In the genomic region with DNA sequence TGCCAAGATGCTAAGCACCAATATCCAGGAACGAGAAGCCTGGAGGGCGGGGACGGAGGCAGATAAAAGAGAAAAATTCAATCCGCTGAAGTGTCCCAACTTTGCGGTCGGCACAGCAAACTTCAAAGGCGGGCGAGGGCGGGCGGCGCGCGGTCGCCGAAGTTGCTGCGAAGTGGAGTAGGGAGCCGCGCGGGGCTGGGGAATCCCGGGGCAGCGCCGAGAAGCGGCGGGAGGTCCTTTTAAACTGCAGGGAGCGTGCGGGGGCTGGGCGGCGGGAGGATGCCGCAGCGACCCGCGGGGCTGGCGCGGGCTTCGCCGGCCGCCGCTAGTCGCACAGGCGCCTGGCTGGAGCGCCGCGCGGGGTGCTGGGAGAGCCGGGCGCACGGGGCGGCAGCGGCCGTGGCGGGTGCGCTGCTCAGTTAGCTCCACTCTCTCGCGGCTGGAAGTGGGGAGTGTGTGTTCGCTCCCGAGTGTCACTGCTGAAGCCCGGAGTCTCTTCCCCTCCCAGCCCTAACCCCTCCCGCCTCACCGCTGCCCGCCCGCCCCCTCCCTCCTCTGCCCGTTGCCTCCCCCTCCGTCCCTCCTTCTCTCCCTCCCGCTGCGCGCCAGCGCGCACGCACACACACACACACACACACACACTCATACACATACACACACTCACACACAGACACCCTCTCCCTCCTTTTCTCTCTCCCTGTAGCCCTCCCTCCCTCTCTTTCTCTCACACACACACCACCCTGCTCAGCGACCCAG, we compare ENCODE assay signal across 8 cellular contexts. TPM values are rescaled to one million over a fixed set of nuclear protein-coding genes. Genes with fewer than 3 reads are reported as not detected.
DNase-seq lines count a peak whose midpoint lies in the region; ATAC-seq lines count a peak whose summit lies in the region.

A gene with protein sequence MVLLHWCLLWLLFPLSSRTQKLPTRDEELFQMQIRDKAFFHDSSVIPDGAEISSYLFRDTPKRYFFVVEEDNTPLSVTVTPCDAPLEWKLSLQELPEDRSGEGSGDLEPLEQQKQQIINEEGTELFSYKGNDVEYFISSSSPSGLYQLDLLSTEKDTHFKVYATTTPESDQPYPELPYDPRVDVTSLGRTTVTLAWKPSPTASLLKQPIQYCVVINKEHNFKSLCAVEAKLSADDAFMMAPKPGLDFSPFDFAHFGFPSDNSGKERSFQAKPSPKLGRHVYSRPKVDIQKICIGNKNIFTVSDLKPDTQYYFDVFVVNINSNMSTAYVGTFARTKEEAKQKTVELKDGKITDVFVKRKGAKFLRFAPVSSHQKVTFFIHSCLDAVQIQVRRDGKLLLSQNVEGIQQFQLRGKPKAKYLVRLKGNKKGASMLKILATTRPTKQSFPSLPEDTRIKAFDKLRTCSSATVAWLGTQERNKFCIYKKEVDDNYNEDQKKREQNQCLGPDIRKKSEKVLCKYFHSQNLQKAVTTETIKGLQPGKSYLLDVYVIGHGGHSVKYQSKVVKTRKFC (minus strand): TSS at position 456 of the 756 bp plus-strand sequence. CDS start 26,698 bp downstream, outside the sequence.

- POLR2A ChIA-PET in activated CD4-positive, alpha-beta T cell treated with anti-CD3 and anti-CD28 coated beads, Interleukin-2, amount 10 ng/mL, durations not matched to agents 7 days and 5 days (lab: Charles Lee): no interaction called here

- no peaks in the 10 kb centered on the region for H3K9me3 ChIP-seq in mesodermal cell (ENCODE audit: control insufficient read depth, low read length)

- peaks cover 22% of the 10 kb centered on the region for H3K4me1 Mint-ChIP-seq in activated CD4-positive, alpha-beta T cell treated with anti-CD3 and anti-CD28 coated beads, Interleukin-2, amount 10 ng/mL, durations not matched to agents 7 days and 5 days
- H3K4me1 Mint-ChIP-seq in effector memory CD8-positive, alpha-beta T cell (ENCODE audit: low read depth in 2 of 2): peaks cover 18% of the 10 kb centered on the region in 2 donors
- peaks cover 13 to 17% of the 10 kb centered on the region in 2 donors for H3K4me1 Mint-ChIP-seq in stimulated activated naive B cell treated with anti-CD40 and anti-IgM and Interleukin-4, amounts not matched to agents 10 μg/mL and 1 μg/mL and 100 μg/mL, for 72 hours

- H3K9me3 Mint-ChIP-seq in activated CD4-positive, alpha-beta T cell treated with anti-CD3 and anti-CD28 coated beads, Interleukin-2, amount 10 ng/mL, durations not matched to agents 7 days and 5 days: no peaks in the 10 kb centered on the region
- no peaks in the 10 kb centered on the region for H3K9me3 Mint-ChIP-seq in effector memory CD8-positive, alpha-beta T cell
- H3K9me3 Mint-ChIP-seq in stimulated activated naive B cell treated with anti-CD40 and anti-IgM and Interleukin-4, amounts not matched to agents 10 μg/mL and 1 μg/mL and 100 μg/mL, for 72 hours: no peaks in the 10 kb centered on the region

- 1 to 2% methylated on average over 31 to 53 of the region's 70 CpGs for WGBS in mesodermal cell (ENCODE audit: insufficient coverage in 2 of 2), 2 experiments

- no peaks in the 10 kb centered on the region for H3K36me3 ChIP-seq in mesodermal cell (ENCODE audit: control insufficient read depth, insufficient read depth, low read length)

- CTCF ChIA-PET in activated CD4-positive, alpha-beta T cell treated with anti-CD3 and anti-CD28 coated beads, Interleukin-2, amount 10 ng/mL, durations not matched to agents 7 days and 5 days (lab: Charles Lee): interaction anchor here (0.6 to 1.7 kb wide), 3 partner anchors 19 to 236 kb away, joined by 3 to 4 read pairs (median 3); no protein-coding TSS in a partner anchor

- no peak within 1 kb of the TSS for H3K27ac Mint-ChIP-seq in activated CD4-positive, alpha-beta T cell treated with anti-CD3 and anti-CD28 coated beads, Interleukin-2, amount 10 ng/mL, durations not matched to agents 7 days and 5 days
- peak within 1 kb of the TSS in 1 of 2 donors; percentile 68 for H3K27ac Mint-ChIP-seq in effector memory CD8-positive, alpha-beta T cell
- peak within 1 kb of the TSS; percentile 65 for H3K27ac Mint-ChIP-seq in stimulated activated naive B cell treated with anti-CD40 and anti-IgM and Interleukin-4, amounts not matched to agents 10 μg/mL and 1 μg/mL and 100 μg/mL, for 72 hours

- peak within 1 kb of the TSS; percentile 75 for H3K4me3 Mint-ChIP-seq in activated CD4-positive, alpha-beta T cell treated with anti-CD3 and anti-CD28 coated beads, Interleukin-2, amount 10 ng/mL, durations not matched to agents 7 days and 5 days
- peak within 1 kb of the TSS; percentile 86 to 89 for H3K4me3 Mint-ChIP-seq in effector memory CD8-positive, alpha-beta T cell
- H3K4me3 Mint-ChIP-seq in stimulated activated naive B cell treated with anti-CD40 and anti-IgM and Interleukin-4, amounts not matched to agents 10 μg/mL and 1 μg/mL and 100 μg/mL, for 72 hours: peak within 1 kb of the TSS; percentile 69 to 76

- ATAC-seq in effector memory CD8-positive, alpha-beta T cell (replicated peaks): peak; percentile 70
- ATAC-seq in stimulated activated naive B cell treated with anti-CD40 and anti-IgM and Interleukin-4, amounts not matched to agents 10 μg/mL and 1 μg/mL and 100 μg/mL, for 72 hours (replicated peaks): peak; percentile 34 to 42
- ATAC-seq in GM21717 (IDR thresholded peaks at IDR 0.05; ENCODE audit: unreplicated experiment): no peak

- DNase-seq in DMS53 (lab: John Stamatoyannopoulos, UW) (peak; percentile 93), HK-2 (ENCODE audit: unreplicated experiment) (peak; percentile 43), HPDE6-E6E7 (ENCODE audit: extremely low spot score) (no peak)
- peak; percentile 36 for DNase-seq in activated CD4-positive, alpha-beta T cell treated with anti-CD3 and anti-CD28 coated beads, Interleukin-2, amount 10 ng/mL, durations not matched to agents 7 days and 5 days
- DNase-seq in effector memory CD8-positive, alpha-beta T cell: peak; percentile 23 to 30 (median 24)
- DNase-seq in stimulated activated naive B cell treated with anti-CD40 and anti-IgM and Interleukin-4, amounts not matched to agents 10 μg/mL and 1 μg/mL and 100 μg/mL, for 72 hours: no peak

- H3K4me1 ChIP-seq in mesodermal cell (ENCODE audit: control insufficient read depth, insufficient read depth, low read length, poor library complexity, severe bottlenecking): no peaks in the 10 kb centered on the region

- H3K4me3 ChIP-seq in mesodermal cell (ENCODE audit: extremely low read depth, insufficient read depth, low read length, poor library complexity, severe bottlenecking): peak within 1 kb of the TSS; percentile 60

- no peaks in the 10 kb centered on the region for H3K36me3 Mint-ChIP-seq in activated CD4-positive, alpha-beta T cell treated with anti-CD3 and anti-CD28 coated beads, Interleukin-2, amount 10 ng/mL, durations not matched to agents 7 days and 5 days (ENCODE audit: low read depth)
- peaks cover 6% of the 10 kb centered on the region for H3K36me3 Mint-ChIP-seq in effector memory CD8-positive, alpha-beta T cell (ENCODE audit: insufficient read depth)
- H3K36me3 Mint-ChIP-seq in stimulated activated naive B cell treated with anti-CD40 and anti-IgM and Interleukin-4, amounts not matched to agents 10 μg/mL and 1 μg/mL and 100 μg/mL, for 72 hours: no peaks in the 10 kb centered on the region

- no peak within 1 kb of the TSS for H3K27ac ChIP-seq in mesodermal cell (ENCODE audit: low read depth, low read length, severe bottlenecking)

- peaks cover 80% of the 10 kb centered on the region for H3K27me3 Mint-ChIP-seq in activated CD4-positive, alpha-beta T cell treated with anti-CD3 and anti-CD28 coated beads, Interleukin-2, amount 10 ng/mL, durations not matched to agents 7 days and 5 days
- H3K27me3 Mint-ChIP-seq in effector memory CD8-positive, alpha-beta T cell: peaks cover 64 to 73% of the 10 kb centered on the region in 2 donors
- H3K27me3 Mint-ChIP-seq in stimulated activated naive B cell treated with anti-CD40 and anti-IgM and Interleukin-4, amounts not matched to agents 10 μg/mL and 1 μg/mL and 100 μg/mL, for 72 hours: peaks cover 47 to 69% of the 10 kb centered on the region in 2 donors

RNA-seq across cellular contexts. Expression of the gene that starts here (rescaled TPM):
- under 1 TPM; 0.06 to 0.10 TPM for total RNA-seq in activated CD4-positive, alpha-beta T cell treated with anti-CD3 and anti-CD28 coated beads, Interleukin-2, amount 10 ng/mL, durations not matched to agents 7 days and 5 days
- polyA plus RNA-seq in mesodermal cell (2013, experiment 1 of 2): 18.0 TPM
- 23.0 TPM for polyA plus RNA-seq in mesodermal cell (2013, experiment 2 of 2)

Comparison
In these comparisons a context has a peak if more than half of its experiments do, and no peak if none do; other contexts are left out.
1. Peak in DNase-seq in activated CD4-positive, alpha-beta T cell treated with anti-CD3 and anti-CD28 coated beads, Interleukin-2, amount 10 ng/mL, durations not matched to agents 7 days and 5 days; RNA of the gene not detected or under 1 TPM.
2. DNase-seq: peak in DMS53 (single experiment), HK-2 (single experiment) and effector memory CD8-positive, alpha-beta T cell (3 of 3); none in stimulated activated naive B cell treated with anti-CD40 and anti-IgM and Interleukin-4, amounts not matched to agents 10 μg/mL and 1 μg/mL and 100 μg/mL, for 72 hours (single experiment) and HPDE6-E6E7 (single experiment).
3. Peak in every context shown above with its lines, with median percentiles within 50 percentile points of each other: H3K4me3 Mint-ChIP-seq.